8 cellular contexts compared by ENCODE assay signal in the genomic region with DNA sequence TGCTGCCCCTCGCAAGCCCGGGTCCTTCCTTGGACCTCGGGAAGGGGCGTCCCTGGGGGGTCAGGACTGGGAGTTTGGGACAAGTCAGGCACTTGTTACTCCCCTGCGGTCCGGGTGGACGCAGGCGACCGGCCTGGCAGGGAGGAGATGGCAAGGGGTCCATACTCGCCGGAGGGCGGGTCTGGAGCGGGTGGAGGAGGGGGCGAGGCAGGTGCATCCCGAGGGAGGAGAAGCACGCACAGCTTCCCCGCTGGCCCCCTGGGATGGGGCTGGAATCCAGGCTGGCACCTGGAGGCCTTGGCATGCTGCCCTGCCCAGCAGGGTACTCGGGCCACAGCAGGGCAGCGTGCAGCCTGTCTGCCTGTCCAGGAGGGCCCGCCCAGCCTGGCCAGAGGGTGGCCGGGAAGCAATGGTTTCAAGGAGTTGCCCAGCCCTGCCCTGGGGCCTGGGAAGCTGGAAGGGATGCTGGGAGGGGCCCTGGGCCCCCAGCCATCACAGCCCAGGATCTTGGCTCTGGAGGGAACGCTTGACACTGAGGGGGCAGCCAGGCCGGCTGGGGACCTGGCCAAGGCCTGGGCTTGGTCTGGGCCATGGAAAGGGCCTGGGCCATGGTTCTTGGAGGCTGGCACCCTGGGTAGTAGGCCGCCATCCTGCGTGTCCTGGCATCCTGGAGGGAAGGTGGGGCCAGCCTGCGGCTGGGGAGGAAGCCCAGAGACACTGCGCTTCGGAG. TPM values are rescaled to one million over a fixed set of nuclear protein-coding genes. Genes with fewer than 3 reads are reported as not detected.
DNase-seq lines count a peak whose midpoint lies in the region; ATAC-seq and TF ChIP-seq lines count a peak whose summit lies in the region.

No MANE protein-coding gene starts in this region.

- DNase-seq in DMS153 (lab: John Stamatoyannopoulos, UW), result peak; percentile 49
- peak; percentile 96 for DNase-seq in NCI-H146 (lab: John Stamatoyannopoulos, UW)
- DNase-seq in chondrocyte (ENCODE audit: low spot score), result peak; percentile 95
- DNase-seq in medulla oblongata (ENCODE audit: extremely low spot score), result peak; percentile 83
- peak in 1 of 2 donors; percentile 67 for DNase-seq in uterus
- no peak for DNase-seq in activated T-cell treated with anti-CD3 and anti-CD28 coated beads, Interleukin-2, amount 50 U/mL, for 4 hours

- TF ChIP-seq CTCF in chondrocyte (IDR thresholded peaks at IDR 0.05) (peak; percentile 13), uterus (IDR thresholded peaks at IDR 0.05) (no peak)

- intact Hi-C loops in uterus (cut with DNase I; ENCODE audit: low total_unique reads), result no loop called here

- no peaks in the 10 kb centered on the region for H3K36me3 Mint-ChIP-seq in chondrocyte (ENCODE audit: low read depth)
- H3K36me3 Mint-ChIP-seq in activated T-cell treated with anti-CD3 and anti-CD28 coated beads, Interleukin-2, amount 50 U/mL, for 4 hours (ENCODE audit: insufficient read depth), result no peaks in the 10 kb centered on the region

- peaks cover 49% of the 10 kb centered on the region for H3K4me1 Mint-ChIP-seq in chondrocyte (ENCODE audit: low read depth)
- H3K4me1 Mint-ChIP-seq in activated T-cell treated with anti-CD3 and anti-CD28 coated beads, Interleukin-2, amount 50 U/mL, for 4 hours (ENCODE audit: low read depth), result peaks cover 12% of the 10 kb centered on the region

- H3K4me1 ChIP-seq in uterus, result peaks cover 0 to 33% of the 10 kb centered on the region in 2 donors

- ATAC-seq in HG03521 (IDR thresholded peaks at IDR 0.05; ENCODE audit: unreplicated experiment), result no peak
- ATAC-seq in GM21367 (IDR thresholded peaks at IDR 0.05; ENCODE audit: unreplicated experiment), result no peak
- ATAC-seq in activated T-cell treated with anti-CD3 and anti-CD28 coated beads, Interleukin-2, amount 50 U/mL, for 4 hours, result no peak

- H3K9me3 ChIP-seq in uterus, result no peaks in the 10 kb centered on the region

- peak overlapping the region; percentile 48 to 63 for H3K4me3 ChIP-seq in uterus

- H3K27ac Mint-ChIP-seq in chondrocyte (ENCODE audit: unreplicated experiment), result peak overlapping the region; percentile 87

- no peaks in the 10 kb centered on the region for H3K36me3 ChIP-seq in uterus

- H3K27me3 ChIP-seq in uterus, result no peaks in the 10 kb centered on the region

- H3K9me3 Mint-ChIP-seq in chondrocyte (ENCODE audit: low read depth), result no peaks in the 10 kb centered on the region
- no peaks in the 10 kb centered on the region for H3K9me3 Mint-ChIP-seq in activated T-cell treated with anti-CD3 and anti-CD28 coated beads, Interleukin-2, amount 50 U/mL, for 4 hours

- peak overlapping the region; percentile 86 for H3K4me3 Mint-ChIP-seq in chondrocyte (ENCODE audit: unreplicated experiment)
- H3K4me3 Mint-ChIP-seq in activated T-cell treated with anti-CD3 and anti-CD28 coated beads, Interleukin-2, amount 50 U/mL, for 4 hours, result no peak overlapping the region

- H3K27ac ChIP-seq in uterus, result peak overlapping the region; percentile 90 to 96

- H3K27me3 Mint-ChIP-seq in chondrocyte (ENCODE audit: low read depth), result no peaks in the 10 kb centered on the region
- H3K27me3 Mint-ChIP-seq in activated T-cell treated with anti-CD3 and anti-CD28 coated beads, Interleukin-2, amount 50 U/mL, for 4 hours (ENCODE audit: low read depth), result peaks cover 15% of the 10 kb centered on the region

- TF ChIP-seq POLR2A in uterus (IDR thresholded peaks at IDR 0.05), result no peak

RNA-seq across cellular contexts. Expression of a gene that starts 1.0 kb away (rescaled TPM):
- total RNA-seq in chondrocyte (58.7 to 62.8 TPM (median 61.2 TPM) in 3 replicates), uterus (10 to 100 TPM in 1 of 4 donors, 1 to 10 TPM in 3; 2.9 to 55.8 (median 5.1) TPM)
- under 1 TPM; 0.11 to 0.19 (median 0.13) TPM for total RNA-seq in activated T-cell treated with anti-CD3 and anti-CD28 coated beads, Interleukin-2, amount 50 U/mL, for 4 hours

RNA-seq across cellular contexts. Expression of a gene that starts 34.2 kb away (rescaled TPM):
- total RNA-seq in chondrocyte, result 21.6 to 24.4 TPM (median 22.4 TPM) in 3 replicates
- 100 to 1,000 TPM in 1 of 4 donors, 10 to 100 TPM in 2, 1 to 10 TPM in 1; 8.9 to 438 (median 35.3) TPM for total RNA-seq in uterus
- total RNA-seq in activated T-cell treated with anti-CD3 and anti-CD28 coated beads, Interleukin-2, amount 50 U/mL, for 4 hours, result 100 to 1,000 TPM; 112 to 131 (median 125) TPM

RNA-seq across cellular contexts. Expression of a gene that starts 44.1 kb away (rescaled TPM):
- total RNA-seq in chondrocyte (2.5 to 4.0 TPM (median 2.5 TPM) in 3 replicates), uterus (10 to 100 TPM in 2 of 4 donors, 1 to 10 TPM in 2; 2.1 to 18.7 (median 8.2) TPM)
- 10 to 100 TPM; 61.3 to 77.9 (median 65.5) TPM for total RNA-seq in activated T-cell treated with anti-CD3 and anti-CD28 coated beads, Interleukin-2, amount 50 U/mL, for 4 hours

RNA-seq across cellular contexts. Expression of a gene that starts 54.8 kb away (rescaled TPM):
- 79.7 to 82.0 TPM (median 81.8 TPM) in 3 replicates for total RNA-seq in chondrocyte
- 10 to 100 TPM in 3 of 4 donors, 1 to 10 TPM in 1; 3.6 to 49.0 (median 19.9) TPM for total RNA-seq in uterus
- under 1 TPM; 0.30 to 0.46 (median 0.34) TPM for total RNA-seq in activated T-cell treated with anti-CD3 and anti-CD28 coated beads, Interleukin-2, amount 50 U/mL, for 4 hours
